In genomic region chr16:5072334-5073278, GRCh38 we compare ENCODE assay signal across 8 cellular contexts. TPM values are rescaled to one million over a fixed set of nuclear protein-coding genes. Genes with fewer than 3 reads are reported as not detected.
A peak's percentile ranks its signal among the peaks of the same experiment; 100 is the strongest.
DNase-seq lines count a peak whose midpoint lies in the region; ATAC-seq and TF ChIP-seq lines count a peak whose summit lies in the region.

No MANE protein-coding gene starts in this region.

- H3K9me3 ChIP-seq in DND-41 (ENCODE audit: insufficient read depth, low read length, severe bottlenecking) (no peaks in the 10 kb centered on the region), NT2/D1 (ENCODE audit: insufficient read depth, low read length) (no peaks in the 10 kb centered on the region), osteoblast (ENCODE audit: low read depth, low read length) (no peaks in the 10 kb centered on the region)

- no peaks in the 10 kb centered on the region for H4K20me1 ChIP-seq in DND-41 (ENCODE audit: insufficient read depth, low read length)
- no peaks in the 10 kb centered on the region for H4K20me1 ChIP-seq in osteoblast (ENCODE audit: insufficient read depth, low read length)

- DNase-seq in DND-41: no peak
- no peak for DNase-seq in NT2/D1 (ENCODE audit: low read depth, low spot score)
- DNase-seq in epithelial cell of prostate (ENCODE audit: low read depth, low spot score): no peak
- DNase-seq in osteoblast (ENCODE audit: insufficient read length, low spot score, missing footprints): no peak
- no peak for DNase-seq in effector CD8-positive, alpha-beta T cell (lab: John Stamatoyannopoulos, UW)
- no peak for DNase-seq in NCI-H82 (lab: John Stamatoyannopoulos, UW)
- no peak for DNase-seq in cerebellar cortex (ENCODE audit: low spot score)
- no peak for DNase-seq in NCI-H1092 treated with DMSO at 0.1 percent for 48 hours (lab: John Stamatoyannopoulos, UW)

- H3K27ac ChIP-seq in DND-41 (ENCODE audit: low read length) (peak overlapping the region; percentile 72), epithelial cell of prostate (peak overlapping the region; percentile 59), osteoblast (ENCODE audit: low read depth, low read length) (peak overlapping the region; percentile 67)

- TF ChIP-seq CTCF in DND-41 (IDR thresholded peaks at IDR 0.05; ENCODE audit: borderline replicate concordance, extremely low read depth, low read length, poor library complexity, severe bottlenecking): no peak
- no peak for TF ChIP-seq CTCF in osteoblast (IDR thresholded peaks at IDR 0.05; ENCODE audit: extremely low read depth, low read depth, low read length)

- peak overlapping the region; percentile 38 to 83; a peak in 3 of 4 replicates for H3K4me3 ChIP-seq in DND-41 (ENCODE audit: low read depth in 1 of 2, low read length in 2 of 2)
- peak overlapping the region; percentile 91 for H3K4me3 ChIP-seq in NT2/D1 (ENCODE audit: insufficient read length, low read depth)
- H3K4me3 ChIP-seq in osteoblast (ENCODE audit: insufficient read depth, low read length): peak overlapping the region; percentile 89

- H2AFZ ChIP-seq in DND-41 (ENCODE audit: low read depth, low read length) (peak overlapping the region; percentile 89), osteoblast (ENCODE audit: low read length) (peak overlapping the region; percentile 91)

- ATAC-seq in DND-41 (ENCODE audit: insufficient read depth, low read depth): no peak

- H3K4me1 ChIP-seq in DND-41 (ENCODE audit: insufficient read depth, low read length) (peaks cover 29% of the 10 kb centered on the region), NT2/D1 (ENCODE audit: insufficient read depth, insufficient read length) (no peaks in the 10 kb centered on the region), osteoblast (ENCODE audit: insufficient read depth, low read length) (peaks cover 18% of the 10 kb centered on the region)

- H3K9ac ChIP-seq in DND-41 (ENCODE audit: low read depth, low read length): peak overlapping the region; percentile 64
- H3K9ac ChIP-seq in NT2/D1 (ENCODE audit: insufficient read length, low read depth): peak overlapping the region; percentile 93

- no peaks in the 10 kb centered on the region for H3K27me3 ChIP-seq in DND-41 (ENCODE audit: insufficient read depth, low read length, poor library complexity)
- H3K27me3 ChIP-seq in NT2/D1 (ENCODE audit: insufficient read depth, insufficient read length): no peaks in the 10 kb centered on the region
- H3K27me3 ChIP-seq in osteoblast (ENCODE audit: insufficient read depth, low read length): no peaks in the 10 kb centered on the region

- peaks cover 20% of the 10 kb centered on the region for H3K79me2 ChIP-seq in DND-41 (ENCODE audit: insufficient read depth, low read length)
- H3K79me2 ChIP-seq in osteoblast (ENCODE audit: insufficient read depth, low read length): peaks cover 36% of the 10 kb centered on the region

- H3K4me2 ChIP-seq in DND-41 (ENCODE audit: insufficient read depth, low read length): peak overlapping the region; percentile 80
- H3K4me2 ChIP-seq in osteoblast (ENCODE audit: insufficient read depth, low read length): peak overlapping the region; percentile 90

- H3K36me3 ChIP-seq in DND-41 (ENCODE audit: insufficient read depth, low read length) (peaks cover 35% of the 10 kb centered on the region), NT2/D1 (ENCODE audit: insufficient read depth, insufficient read length, low read length) (peaks cover 42% of the 10 kb centered on the region), osteoblast (ENCODE audit: insufficient read depth, low read length) (peaks cover 21% of the 10 kb centered on the region)

RNA-seq across cellular contexts. Expression of gene ALG1, which starts 1.0 kb away (rescaled TPM):
- total RNA-seq in osteoblast: 43.3 and 43.4 TPM in 2 replicates

RNA-seq across cellular contexts. Expression of gene C16orf89, which starts 6.8 kb away (rescaled TPM):
- 0.59 TPM in 1 of 2 replicates, not detected in the other for total RNA-seq in osteoblast

RNA-seq across cellular contexts. Expression of gene EEF2KMT, which starts 25.0 kb away (rescaled TPM):
- total RNA-seq in osteoblast: 9.0 and 11.2 TPM in 2 replicates

RNA-seq across cellular contexts. Expression of gene NAGPA, which starts 38.9 kb away (rescaled TPM):
- total RNA-seq in osteoblast: 29.8 and 40.2 TPM in 2 replicates
